Comparison of ENCODE assay signal across 2 cellular contexts in genomic region chr6:156956286-156956685, GRCh38.
TF ChIP-seq lines count a peak whose summit lies in the region.

No MANE protein-coding gene starts in this region.

TF ChIP-seq in GM12878, 131 proteins besides CTCF, POLR2A, EP300 and RAD21:
- TF ChIP-seq BMI1 (IDR thresholded peaks at IDR 0.05; ENCODE audit: borderline replicate concordance), result no peak
- 0 out of 2 replicates have a peak, but pooled peaks have one; percentile 9 for TF ChIP-seq RUNX3 (IDR thresholded peaks at IDR 0.05; ENCODE audit: low read length)

TF ChIP-seq in liver, 16 proteins besides CTCF, POLR2A, EP300 and RAD21:
- TF ChIP-seq HNF4A (conservative IDR thresholded peaks at IDR 0.05) (no peak), JUND (IDR thresholded peaks at IDR 0.05) (no peak), GABPA (IDR thresholded peaks at IDR 0.05 in 1 of 2, conservative IDR thresholded peaks at IDR 0.05 in 1 of 2) (no peak), FOXA2 (IDR thresholded peaks at IDR 0.05) (no peak), EGR1 (IDR thresholded peaks at IDR 0.05; ENCODE audit: low read depth in 2 of 2) (no peak), SP1 (IDR thresholded peaks at IDR 0.05) (no peak), FOXA1 (IDR thresholded peaks at IDR 0.05) (no peak), TAF1 (conservative IDR thresholded peaks at IDR 0.05) (no peak), RXRA (IDR thresholded peaks at IDR 0.05) (no peak), HNF4G (IDR thresholded peaks at IDR 0.05) (no peak)
- TF ChIP-seq, protein P1, sequence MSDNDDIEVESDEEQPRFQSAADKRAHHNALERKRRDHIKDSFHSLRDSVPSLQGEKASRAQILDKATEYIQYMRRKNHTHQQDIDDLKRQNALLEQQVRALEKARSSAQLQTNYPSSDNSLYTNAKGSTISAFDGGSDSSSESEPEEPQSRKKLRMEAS (IDR thresholded peaks at IDR 0.05), result no peak
